ENCODE assay signal across 1 cellular context in genomic region chr12:80262372-80263170, GRCh38.
TF ChIP-seq lines count a peak whose summit lies in the region.

No MANE protein-coding gene starts in this region.

TF ChIP-seq in IMR-90, 13 proteins besides CTCF, POLR2A, EP300 and RAD21:
- TF ChIP-seq RCOR1 (IDR thresholded peaks at IDR 0.05; ENCODE audit: insufficient replicate concordance, low read length) (no peak), CHD1 (IDR thresholded peaks at IDR 0.05; ENCODE audit: low read depth, low read length) (no peak), NFE2L2 (IDR thresholded peaks at IDR 0.05; ENCODE audit: low read depth, low read length) (no peak), RFX5 (IDR thresholded peaks at IDR 0.05; ENCODE audit: low read depth, low read length) (no peak), MXI1 (IDR thresholded peaks at IDR 0.05; ENCODE audit: borderline replicate concordance, low read depth, low read length) (no peak), USF2 (IDR thresholded peaks at IDR 0.05; ENCODE audit: low read depth, low read length) (no peak), FOS (IDR thresholded peaks at IDR 0.05; ENCODE audit: low read depth, low read length) (no peak), ELK1 (IDR thresholded peaks at IDR 0.05; ENCODE audit: borderline replicate concordance, low read depth, low read length) (no peak), MAZ (IDR thresholded peaks at IDR 0.05; ENCODE audit: borderline replicate concordance, low read depth, low read length) (no peak), BHLHE40 (IDR thresholded peaks at IDR 0.05; ENCODE audit: low read depth, low read length) (no peak), SMC3 (IDR thresholded peaks at IDR 0.05; ENCODE audit: low read depth, low read length) (no peak), MAFK (IDR thresholded peaks at IDR 0.05; ENCODE audit: low read depth, low read length) (no peak), CEBPB (IDR thresholded peaks at IDR 0.05; ENCODE audit: low read depth, low read length) (no peak)
